In the genomic region with DNA sequence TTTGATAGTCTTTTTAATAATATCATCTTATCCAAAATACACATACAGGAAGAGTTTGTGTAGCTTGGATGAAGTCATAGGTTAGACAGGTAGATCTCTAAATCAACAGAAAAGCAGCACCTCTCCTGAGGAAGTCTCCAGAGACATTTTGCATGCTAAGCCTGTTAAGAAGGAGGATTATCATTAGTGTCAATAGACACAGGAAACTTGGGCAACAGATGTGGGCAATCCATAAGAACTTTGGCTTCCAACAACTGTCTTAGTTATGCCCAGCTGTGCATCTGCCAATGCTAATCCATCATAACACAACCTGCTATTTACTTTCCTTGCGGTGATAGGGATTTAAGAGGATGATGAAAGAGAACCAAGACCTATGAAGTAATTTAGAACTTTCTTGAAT, we compare ENCODE assay signal across 16 cellular contexts.
DNase-seq lines count a peak whose midpoint lies in the region; ATAC-seq and TF ChIP-seq lines count a peak whose summit lies in the region.
"Had no signal": no experiment of that assay in that cellular context is flagged by ENCODE, and none has a peak within 500 bp of the region (broad histone marks: within the 10 kb centered on the region; RNA-seq: fewer than 3 reads in every experiment).

No MANE protein-coding gene starts in this region.

- no peaks in the 10 kb centered on the region for H3K36me3 Mint-ChIP-seq in CD8-positive, alpha-beta T cell
- H3K36me3 Mint-ChIP-seq: CD4-positive, CD25-positive, alpha-beta regulatory T cell; CD8-positive, alpha-beta memory T cell had no signal

- CTCF ChIA-PET in CD8-positive, alpha-beta T cell (lab: Charles Lee), result no interaction called here

- intact Hi-C loops in CD8-positive, alpha-beta T cell (cut with DNase I, micrococcal nuclease), result no loop called here

- H3K27ac ChIP-seq in CD8-positive, alpha-beta T cell (ENCODE audit: low read depth, low read length), result no peak overlapping the region
- H3K27ac ChIP-seq: BLaER1, C4-2B had no signal

- H3K4me1 Mint-ChIP-seq in CD8-positive, alpha-beta T cell (ENCODE audit: low read depth), result no peaks in the 10 kb centered on the region
- H3K4me1 Mint-ChIP-seq: B cell; CD4-positive, CD25-positive, alpha-beta regulatory T cell; CD8-positive, alpha-beta memory T cell had no signal

- no peak for ATAC-seq in GM21381 (IDR thresholded peaks at IDR 0.05; ENCODE audit: unreplicated experiment)
- ATAC-seq in CD8-positive, alpha-beta T cell, result no peak

- POLR2A ChIA-PET in CD8-positive, alpha-beta T cell (lab: Charles Lee), result no interaction called here

- no peak overlapping the region for H3K4me3 ChIP-seq in CD8-positive, alpha-beta T cell (ENCODE audit: low read depth, low read length)
- H3K4me3 ChIP-seq: BLaER1, HAP-1 had no signal

- no peaks in the 10 kb centered on the region for H3K27me3 Mint-ChIP-seq in CD8-positive, alpha-beta T cell (ENCODE audit: low read depth)
- H3K27me3 Mint-ChIP-seq: B cell; CD4-positive, CD25-positive, alpha-beta regulatory T cell; CD8-positive, alpha-beta memory T cell had no signal

- H3K36me3 ChIP-seq in CD8-positive, alpha-beta T cell (ENCODE audit: insufficient read depth, low read length), result no peaks in the 10 kb centered on the region
- H3K36me3 ChIP-seq: BLaER1, HAP-1 had no signal

- H3K27ac Mint-ChIP-seq in CD8-positive, alpha-beta T cell, result no peak overlapping the region
- H3K27ac Mint-ChIP-seq: B cell; CD4-positive, CD25-positive, alpha-beta regulatory T cell; CD8-positive, alpha-beta memory T cell had no signal

- H3K4me3 Mint-ChIP-seq in CD8-positive, alpha-beta T cell, result no peak overlapping the region
- H3K4me3 Mint-ChIP-seq: B cell; CD4-positive, CD25-positive, alpha-beta regulatory T cell; CD8-positive, alpha-beta memory T cell had no signal

- H3K4me1 ChIP-seq in CD8-positive, alpha-beta T cell (ENCODE audit: insufficient read depth, low read length), result no peaks in the 10 kb centered on the region
- H3K4me1 ChIP-seq: BLaER1 had no signal

- TF ChIP-seq CTCF in CD8-positive, alpha-beta T cell (IDR thresholded peaks at IDR 0.05), result no peak

- H3K27me3 ChIP-seq in CD8-positive, alpha-beta T cell (ENCODE audit: insufficient read depth, low read length), result no peaks in the 10 kb centered on the region

- no peaks in the 10 kb centered on the region for H3K9me3 Mint-ChIP-seq in CD8-positive, alpha-beta T cell
- H3K9me3 Mint-ChIP-seq: CD4-positive, CD25-positive, alpha-beta regulatory T cell; CD8-positive, alpha-beta memory T cell had no signal

- H3K9me3 ChIP-seq in CD8-positive, alpha-beta T cell (ENCODE audit: low read length), result no peaks in the 10 kb centered on the region
- H3K9me3 ChIP-seq: BLaER1, HAP-1 had no signal

- DNase-seq in D341Med (ENCODE audit: low spot score), result peak; percentile 11
- DNase-seq in DMS53 treated with DMSO at 0.1 percent for 48 hours (lab: John Stamatoyannopoulos, UW; ENCODE audit: unreplicated experiment), result peak; percentile 5
- DNase-seq in NCI-H524 (lab: John Stamatoyannopoulos, UW), result peak; percentile 87 to 95
- DNase-seq in NCI-H82 treated with DMSO at 0.1 percent for 48 hours (lab: John Stamatoyannopoulos, UW; ENCODE audit: unreplicated experiment), result peak; percentile 87
- no peak for DNase-seq in CD8-positive, alpha-beta T cell
- DNase-seq in central memory CD4-positive, alpha-beta T cell, result no peak
- no peak for DNase-seq in stimulated activated CD4-positive, alpha-beta T cell treated with anti-CD3 and anti-CD28 coated beads, Interleukin-2, amount 100 ng/mL, for 24 hours
- DNase-seq: CD4-positive, CD25-positive, alpha-beta regulatory T cell; CD8-positive, alpha-beta memory T cell; DND-41; GOT3 had no signal

Comparison
In these comparisons a context has a peak if more than half of its experiments do, and no peak if none do; other contexts are left out.
1. DNase-seq: peak in D341Med (single experiment), DMS53 treated with DMSO at 0.1 percent for 48 hours (single experiment), NCI-H524 (2 of 2) and NCI-H82 treated with DMSO at 0.1 percent for 48 hours (single experiment); none in CD8-positive, alpha-beta T cell (0 of 7), central memory CD4-positive, alpha-beta T cell (single experiment) and stimulated activated CD4-positive, alpha-beta T cell treated with anti-CD3 and anti-CD28 coated beads, Interleukin-2, amount 100 ng/mL, for 24 hours (0 of 2).